Comparison of ENCODE assay signal across 2 cellular contexts in genomic region chr6:47434372-47435253, GRCh38.
TF ChIP-seq lines count a peak whose summit lies in the region.

No MANE protein-coding gene starts in this region.

TF ChIP-seq in HEK293, 187 proteins besides CTCF, POLR2A, EP300 and RAD21 (continued from another document):
- no peak for TF ChIP-seq ZNF791 (tag by site-specific recombination; IDR thresholded peaks at IDR 0.05)
- TF ChIP-seq, protein P1, sequence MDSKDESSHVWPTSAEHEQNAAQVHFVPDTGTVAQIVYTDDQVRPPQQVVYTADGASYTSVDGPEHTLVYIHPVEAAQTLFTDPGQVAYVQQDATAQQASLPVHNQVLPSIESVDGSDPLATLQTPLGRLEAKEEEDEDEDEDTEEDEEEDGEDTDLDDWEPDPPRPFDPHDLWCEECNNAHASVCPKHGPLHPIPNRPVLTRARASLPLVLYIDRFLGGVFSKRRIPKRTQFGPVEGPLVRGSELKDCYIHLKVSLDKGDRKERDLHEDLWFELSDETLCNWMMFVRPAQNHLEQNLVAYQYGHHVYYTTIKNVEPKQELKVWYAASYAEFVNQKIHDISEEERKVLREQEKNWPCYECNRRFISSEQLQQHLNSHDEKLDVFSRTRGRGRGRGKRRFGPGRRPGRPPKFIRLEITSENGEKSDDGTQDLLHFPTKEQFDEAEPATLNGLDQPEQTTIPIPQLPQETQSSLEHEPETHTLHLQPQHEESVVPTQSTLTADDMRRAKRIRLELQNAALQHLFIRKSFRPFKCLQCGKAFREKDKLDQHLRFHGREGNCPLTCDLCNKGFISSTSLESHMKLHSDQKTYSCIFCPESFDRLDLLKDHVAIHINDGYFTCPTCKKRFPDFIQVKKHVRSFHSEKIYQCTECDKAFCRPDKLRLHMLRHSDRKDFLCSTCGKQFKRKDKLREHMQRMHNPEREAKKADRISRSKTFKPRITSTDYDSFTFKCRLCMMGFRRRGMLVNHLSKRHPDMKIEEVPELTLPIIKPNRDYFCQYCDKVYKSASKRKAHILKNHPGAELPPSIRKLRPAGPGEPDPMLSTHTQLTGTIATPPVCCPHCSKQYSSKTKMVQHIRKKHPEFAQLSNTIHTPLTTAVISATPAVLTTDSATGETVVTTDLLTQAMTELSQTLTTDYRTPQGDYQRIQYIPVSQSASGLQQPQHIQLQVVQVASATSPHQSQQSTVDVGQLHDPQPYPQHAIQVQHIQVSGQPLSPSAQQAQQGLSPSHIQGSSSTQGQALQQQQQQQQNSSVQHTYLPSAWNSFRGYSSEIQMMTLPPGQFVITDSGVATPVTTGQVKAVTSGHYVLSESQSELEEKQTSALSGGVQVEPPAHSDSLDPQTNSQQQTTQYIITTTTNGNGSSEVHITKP (tag by site-specific recombination; IDR thresholded peaks at IDR 0.05): peak; percentile 81

TF ChIP-seq in HepG2, 621 proteins besides CTCF, POLR2A, EP300 and RAD21 (continued from another document):
- TF ChIP-seq, protein P2, sequence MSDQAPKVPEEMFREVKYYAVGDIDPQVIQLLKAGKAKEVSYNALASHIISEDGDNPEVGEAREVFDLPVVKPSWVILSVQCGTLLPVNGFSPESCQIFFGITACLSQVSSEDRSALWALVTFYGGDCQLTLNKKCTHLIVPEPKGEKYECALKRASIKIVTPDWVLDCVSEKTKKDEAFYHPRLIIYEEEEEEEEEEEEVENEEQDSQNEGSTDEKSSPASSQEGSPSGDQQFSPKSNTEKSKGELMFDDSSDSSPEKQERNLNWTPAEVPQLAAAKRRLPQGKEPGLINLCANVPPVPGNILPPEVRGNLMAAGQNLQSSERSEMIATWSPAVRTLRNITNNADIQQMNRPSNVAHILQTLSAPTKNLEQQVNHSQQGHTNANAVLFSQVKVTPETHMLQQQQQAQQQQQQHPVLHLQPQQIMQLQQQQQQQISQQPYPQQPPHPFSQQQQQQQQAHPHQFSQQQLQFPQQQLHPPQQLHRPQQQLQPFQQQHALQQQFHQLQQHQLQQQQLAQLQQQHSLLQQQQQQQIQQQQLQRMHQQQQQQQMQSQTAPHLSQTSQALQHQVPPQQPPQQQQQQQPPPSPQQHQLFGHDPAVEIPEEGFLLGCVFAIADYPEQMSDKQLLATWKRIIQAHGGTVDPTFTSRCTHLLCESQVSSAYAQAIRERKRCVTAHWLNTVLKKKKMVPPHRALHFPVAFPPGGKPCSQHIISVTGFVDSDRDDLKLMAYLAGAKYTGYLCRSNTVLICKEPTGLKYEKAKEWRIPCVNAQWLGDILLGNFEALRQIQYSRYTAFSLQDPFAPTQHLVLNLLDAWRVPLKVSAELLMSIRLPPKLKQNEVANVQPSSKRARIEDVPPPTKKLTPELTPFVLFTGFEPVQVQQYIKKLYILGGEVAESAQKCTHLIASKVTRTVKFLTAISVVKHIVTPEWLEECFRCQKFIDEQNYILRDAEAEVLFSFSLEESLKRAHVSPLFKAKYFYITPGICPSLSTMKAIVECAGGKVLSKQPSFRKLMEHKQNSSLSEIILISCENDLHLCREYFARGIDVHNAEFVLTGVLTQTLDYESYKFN (CRISPR knock-in tag; conservative IDR thresholded peaks at IDR 0.05): 0 out of 2 replicates have a peak, but pooled peaks have one; percentile 27
